Comparison of ENCODE assay signal across 8 cellular contexts in the genomic region with DNA sequence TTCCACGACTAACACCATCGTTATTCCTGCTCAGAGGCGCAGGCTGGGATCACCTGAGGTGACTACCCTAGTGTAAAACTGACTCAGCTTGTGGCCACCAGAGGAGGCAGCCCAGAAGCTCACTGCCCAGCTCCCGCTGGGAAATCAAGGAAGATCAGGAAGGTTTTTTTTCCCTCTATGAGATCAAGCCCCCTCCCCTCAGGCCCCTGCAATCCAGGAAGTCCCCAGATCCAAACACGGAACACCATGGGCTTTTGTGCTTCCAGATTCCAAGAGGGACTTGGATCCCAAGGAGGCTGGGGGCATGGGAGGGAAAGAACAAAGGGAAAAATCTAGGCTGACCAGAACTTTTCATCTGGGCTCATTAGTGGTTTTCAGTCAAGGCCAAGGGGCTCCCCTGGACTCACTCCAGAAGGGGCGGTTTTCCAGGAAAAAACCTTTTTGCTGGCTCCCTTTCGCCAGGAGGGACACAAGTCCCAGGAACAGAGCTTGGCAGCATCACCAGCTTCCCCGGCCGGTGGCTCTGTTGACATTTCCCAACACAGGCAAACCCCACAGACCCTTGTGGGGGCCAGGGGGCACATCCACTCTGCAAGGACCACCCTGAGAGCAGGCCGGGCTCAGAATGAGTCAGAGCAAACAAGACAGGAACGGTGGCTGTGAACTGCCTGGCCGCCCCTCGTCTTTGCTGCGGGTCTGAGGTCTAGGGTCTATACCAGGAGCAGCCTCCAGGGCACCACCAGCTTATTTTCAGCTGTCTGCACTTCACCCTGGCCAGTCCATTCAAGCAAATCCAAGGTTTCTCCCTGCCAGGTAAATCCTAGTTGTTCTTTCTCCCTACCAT. TPM values are rescaled to one million over a fixed set of nuclear protein-coding genes. Genes with fewer than 3 reads are reported as not detected.
DNase-seq lines count a peak whose midpoint lies in the region; ATAC-seq and TF ChIP-seq lines count a peak whose summit lies in the region.

No MANE protein-coding gene starts in this region.

- H3K36me3 ChIP-seq in PC-9 (ENCODE audit: low read depth): peaks cover 12% of the 10 kb centered on the region; the same call in 1 of the 2 replicates
- H3K36me3 ChIP-seq in endodermal cell (ENCODE audit: control insufficient read depth, insufficient read depth, low read length): peaks cover 38% of the 10 kb centered on the region
- no peaks in the 10 kb centered on the region for H3K36me3 ChIP-seq in neural progenitor cell

- intact Hi-C loops in PC-9 (cut with micrococcal nuclease; ENCODE audit: unreplicated experiment): loop anchor here (5.0 kb wide), 1 partner anchor 49 kb away; no protein-coding TSS in a partner anchor

- DNase-seq in AG09309 (ENCODE audit: low read depth): no peak
- no peak for DNase-seq in PC-9
- DNase-seq in endodermal cell: peak; percentile 75
- DNase-seq in neural progenitor cell (ENCODE audit: low spot score): no peak
- no peak for DNase-seq in COLO668 (lab: John Stamatoyannopoulos, UW; ENCODE audit: unreplicated experiment)
- no peak for DNase-seq in activated gamma-delta T cell treated with Interleukin-2 at 50 U/mL for 16 hours
- no peak for DNase-seq in T-helper 9 cell

- ATAC-seq in GM21360 (IDR thresholded peaks at IDR 0.05; ENCODE audit: unreplicated experiment): no peak

- TF ChIP-seq CTCF in AG09309 (IDR thresholded peaks at IDR 0.05; ENCODE audit: control insufficient read depth, insufficient read depth, low read depth, low read length, missing control alignments) (peak; percentile 29), PC-9 (conservative IDR thresholded peaks at IDR 0.05) (no peak), endodermal cell (conservative IDR thresholded peaks at IDR 0.05) (peak; percentile 52), neural progenitor cell (IDR thresholded peaks at IDR 0.05) (no peak)

- POLR2A ChIA-PET in PC-9 (lab: Charles Lee; ENCODE audit: unreplicated experiment): interaction anchor here (0.6 to 1.3 kb wide), 7 partner anchors 9 to 37 kb away, joined by 3 to 24 read pairs (median 6); a partner anchor contains a TSS

- H3K4me3 Mint-ChIP-seq in endodermal cell (peak overlapping the region; percentile 18), neural progenitor cell (no peak overlapping the region)

- 77 to 83% methylated on average over 7 to 14 of the region's 14 CpGs for WGBS in endodermal cell (ENCODE audit: insufficient coverage in 1 of 2, insufficient read length in 1 of 2), 2 experiments

- no peaks in the 10 kb centered on the region for H3K9me3 Mint-ChIP-seq in endodermal cell
- H3K9me3 Mint-ChIP-seq in neural progenitor cell: no peaks in the 10 kb centered on the region

- H3K4me3 ChIP-seq in AG09309 (ENCODE audit: control insufficient read depth, low read depth, low read length): no peak overlapping the region
- no peak overlapping the region for H3K4me3 ChIP-seq in PC-9
- H3K4me3 ChIP-seq in endodermal cell (ENCODE audit: low read length): no peak overlapping the region
- no peak overlapping the region for H3K4me3 ChIP-seq in neural progenitor cell

- no peaks in the 10 kb centered on the region for H3K9me2 ChIP-seq in PC-9 (ENCODE audit: insufficient read depth)

- H3K9me3 ChIP-seq in PC-9 (ENCODE audit: insufficient read depth, low read depth) (no peaks in the 10 kb centered on the region), endodermal cell (ENCODE audit: control insufficient read depth, low read length) (no peaks in the 10 kb centered on the region), neural progenitor cell (ENCODE audit: low read depth) (no peaks in the 10 kb centered on the region)

- CTCF ChIA-PET in PC-9 (lab: Charles Lee): interaction anchor here (0.5 to 1.0 kb wide), 3 partner anchors 9 to 850 kb away, joined by 3 to 4 read pairs (median 3); no protein-coding TSS in a partner anchor

- no peak overlapping the region for H2AFZ ChIP-seq in PC-9
- no peak overlapping the region for H2AFZ ChIP-seq in neural progenitor cell (replicated peaks)

- H3K4me2 ChIP-seq in PC-9 (no peak overlapping the region), neural progenitor cell (peak overlapping the region; percentile 5)

- BruUV-seq in PC-9 (replicated peaks; lab: Mats Ljungman, UMichigan): no TSS peak

- H3K27me3 Mint-ChIP-seq in endodermal cell (ENCODE audit: insufficient read depth) (no peaks in the 10 kb centered on the region), neural progenitor cell (ENCODE audit: insufficient read depth, low read depth) (peaks cover 9% of the 10 kb centered on the region)

- H3K4me1 Mint-ChIP-seq in endodermal cell (peaks cover 38% of the 10 kb centered on the region), neural progenitor cell (peaks cover 42% of the 10 kb centered on the region)

- peaks cover 93% of the 10 kb centered on the region for H3K79me2 ChIP-seq in PC-9 (ENCODE audit: low read depth)
- peaks cover 89% of the 10 kb centered on the region for H3K79me2 ChIP-seq in neural progenitor cell (ENCODE audit: low read depth)

- H3F3A ChIP-seq in PC-9 (ENCODE audit: insufficient read depth, low read depth) (peaks cover 88% of the 10 kb centered on the region), neural progenitor cell (ENCODE audit: low read depth) (peaks cover 4% of the 10 kb centered on the region)

- H3K27ac ChIP-seq in PC-9 (peak overlapping the region; percentile 25), endodermal cell (ENCODE audit: low read depth, low read length) (no peak overlapping the region), neural progenitor cell (no peak overlapping the region)

- peaks cover 93% of the 10 kb centered on the region for H4K20me1 ChIP-seq in PC-9 (ENCODE audit: insufficient read depth)
- H4K20me1 ChIP-seq in neural progenitor cell (ENCODE audit: low read depth): peaks cover 87% of the 10 kb centered on the region

- H3K36me3 Mint-ChIP-seq in endodermal cell (ENCODE audit: low read depth) (peaks cover 24% of the 10 kb centered on the region), neural progenitor cell (peaks cover 7% of the 10 kb centered on the region)

- H3K27ac Mint-ChIP-seq in endodermal cell (peak overlapping the region; percentile 91), neural progenitor cell (peak overlapping the region; percentile 88)

- H3K27me3 ChIP-seq in PC-9 (ENCODE audit: insufficient read depth, low read depth) (no peaks in the 10 kb centered on the region), endodermal cell (ENCODE audit: control insufficient read depth, insufficient read depth, low read length, poor library complexity, severe bottlenecking) (no peaks in the 10 kb centered on the region), neural progenitor cell (no peaks in the 10 kb centered on the region)

- peaks cover 22% of the 10 kb centered on the region for H3K4me1 ChIP-seq in PC-9 (replicated peaks; ENCODE audit: insufficient read depth)
- peaks cover 26% of the 10 kb centered on the region for H3K4me1 ChIP-seq in endodermal cell (ENCODE audit: control insufficient read depth, insufficient read depth, low read length)
- H3K4me1 ChIP-seq in neural progenitor cell: peaks cover 11% of the 10 kb centered on the region

- H3K9ac ChIP-seq in endodermal cell (ENCODE audit: extremely low read depth, low read length, poor library complexity, severe bottlenecking) (no peak overlapping the region), neural progenitor cell (no peak overlapping the region)

RNA-seq across cellular contexts. Expression of a gene that starts 36.8 kb away (rescaled TPM):
- 758 and 776 TPM in 2 replicates for total RNA-seq in PC-9 (2021)
- total RNA-seq in endodermal cell: 100 to 1,000 TPM; 270 to 288 TPM
- 131 TPM for polyA plus RNA-seq in endodermal cell (2013, experiment 1 of 2)
- 136 TPM for polyA plus RNA-seq in endodermal cell (2013, experiment 2 of 2)
- total RNA-seq in neural progenitor cell (ENCODE audit: low replicate concordance): 77.2 and 189 TPM in 2 replicates

Comparison
In these comparisons a context has a peak if more than half of its experiments do, and no peak if none do; other contexts are left out.
1. CTCF ChIP-seq: peak in AG09309 (single experiment) and endodermal cell (single experiment); none in PC-9 (single experiment) and neural progenitor cell (single experiment).